In the genomic region with DNA sequence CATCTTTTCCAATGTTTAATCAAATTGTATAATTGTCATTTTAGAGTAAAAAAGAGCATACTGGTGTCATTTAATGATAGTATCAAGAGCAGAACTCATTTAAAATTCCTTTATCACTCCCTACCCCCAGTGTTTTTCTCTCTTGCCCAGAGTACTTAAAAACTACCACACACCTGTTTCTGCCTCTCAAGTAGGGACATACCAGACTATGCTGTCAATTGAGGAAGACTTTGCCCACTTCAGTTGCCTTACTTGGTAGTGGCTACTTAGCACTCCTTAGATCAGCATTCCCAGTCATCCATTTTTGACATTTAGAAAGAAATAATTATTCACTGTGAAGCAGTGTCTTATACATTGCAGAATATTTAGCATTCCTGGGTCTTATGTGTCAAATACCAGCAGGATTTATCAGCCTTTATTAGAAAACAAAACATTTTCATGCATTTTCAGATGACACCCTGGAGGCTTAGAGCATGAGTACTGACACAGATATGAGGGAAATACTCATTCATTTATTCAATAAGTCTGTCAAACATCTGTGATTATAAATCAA, we compare ENCODE assay signal across 15 cellular contexts.
DNase-seq lines count a peak whose midpoint lies in the region; ATAC-seq and TF ChIP-seq lines count a peak whose summit lies in the region.
"Had no signal": no experiment of that assay in that cellular context is flagged by ENCODE, and none has a peak within 500 bp of the region (broad histone marks: within the 10 kb centered on the region; RNA-seq: fewer than 3 reads in every experiment).

No MANE protein-coding gene starts in this region.

- H3K27ac Mint-ChIP-seq in HFFc6 (no peak overlapping the region), mesothelial cell of epicardium (no peak overlapping the region)
- no peak overlapping the region for H3K27ac Mint-ChIP-seq in T-helper 2 cell treated with Interferon-gamma antibody and Interleukin-4, amounts not matched to agents 5 μg/mL and 100 μg/mL, for 36 hours
- H3K27ac Mint-ChIP-seq: CD4-positive, alpha-beta memory T cell had no signal

- TF ChIP-seq CTCF in HFFc6 (IDR thresholded peaks at IDR 0.05) (no peak), RWPE2 (IDR thresholded peaks at IDR 0.05; ENCODE audit: poor library complexity, severe bottlenecking) (no peak), mesothelial cell of epicardium (IDR thresholded peaks at IDR 0.05; ENCODE audit: unreplicated experiment) (no peak)

- no peaks in the 10 kb centered on the region for H3K9me3 ChIP-seq in RWPE2 (ENCODE audit: severe bottlenecking)
- H3K9me3 ChIP-seq: BE2C had no signal

- H3K4me3 Mint-ChIP-seq in HFFc6 (no peak overlapping the region), mesothelial cell of epicardium (no peak overlapping the region)
- H3K4me3 Mint-ChIP-seq in T-helper 2 cell treated with Interferon-gamma antibody and Interleukin-4, amounts not matched to agents 5 μg/mL and 100 μg/mL, for 36 hours, result no peak overlapping the region
- H3K4me3 Mint-ChIP-seq: CD4-positive, alpha-beta memory T cell had no signal

- H3K27ac ChIP-seq in RWPE2 (ENCODE audit: poor library complexity, severe bottlenecking), result no peak overlapping the region

- H3K4me3 ChIP-seq in RWPE2 (ENCODE audit: severe bottlenecking), result no peak overlapping the region
- H3K4me3 ChIP-seq in skeletal muscle cell (ENCODE audit: low read depth, low read length), result no peak overlapping the region

- no peaks in the 10 kb centered on the region for H3K9me3 Mint-ChIP-seq in HFFc6
- no peaks in the 10 kb centered on the region for H3K9me3 Mint-ChIP-seq in T-helper 2 cell treated with Interferon-gamma antibody and Interleukin-4, amounts not matched to agents 5 μg/mL and 100 μg/mL, for 36 hours
- no peaks in the 10 kb centered on the region for H3K9me3 Mint-ChIP-seq in mesothelial cell of epicardium
- H3K9me3 Mint-ChIP-seq: CD4-positive, alpha-beta memory T cell had no signal

- H3K27me3 Mint-ChIP-seq in HFFc6 (ENCODE audit: insufficient read depth) (no peaks in the 10 kb centered on the region; the same call in 1 of the 2 replicates), mesothelial cell of epicardium (ENCODE audit: low read depth) (no peaks in the 10 kb centered on the region)
- H3K27me3 Mint-ChIP-seq in T-helper 2 cell treated with Interferon-gamma antibody and Interleukin-4, amounts not matched to agents 5 μg/mL and 100 μg/mL, for 36 hours (ENCODE audit: low read depth), result peaks cover 10% of the 10 kb centered on the region

- peaks cover 13% of the 10 kb centered on the region for H3K4me1 ChIP-seq in RWPE2 (ENCODE audit: insufficient read depth, poor library complexity, severe bottlenecking)

- ATAC-seq in RWPE2 (ENCODE audit: low read depth) (peak; percentile 17; the same call in 1 of the 3 replicates), GM19455 (IDR thresholded peaks at IDR 0.05; ENCODE audit: unreplicated experiment) (no peak)

- H3K4me1 Mint-ChIP-seq in HFFc6 (ENCODE audit: low read depth) (peaks cover 15% of the 10 kb centered on the region), mesothelial cell of epicardium (peaks cover 19% of the 10 kb centered on the region)
- no peaks in the 10 kb centered on the region for H3K4me1 Mint-ChIP-seq in T-helper 2 cell treated with Interferon-gamma antibody and Interleukin-4, amounts not matched to agents 5 μg/mL and 100 μg/mL, for 36 hours (ENCODE audit: low read depth)
- H3K4me1 Mint-ChIP-seq: CD4-positive, alpha-beta memory T cell had no signal

- no peaks in the 10 kb centered on the region for H3K27me3 ChIP-seq in RWPE2 (ENCODE audit: insufficient read depth, poor library complexity, severe bottlenecking)

- H3K36me3 ChIP-seq in RWPE2 (ENCODE audit: low read depth), result no peaks in the 10 kb centered on the region
- H3K36me3 ChIP-seq: BE2C had no signal

- DNase-seq in HFFc6 (peak; percentile 1), RWPE2 (ENCODE audit: low spot score) (no peak), iris pigment epithelial cell (ENCODE audit: low read depth) (peak; percentile 48), skeletal muscle cell (ENCODE audit: low read depth) (peak; percentile 37), mesothelial cell of epicardium (ENCODE audit: low spot score in 2 of 2, unreplicated experiment in 2 of 2) (no peak)
- no peak for DNase-seq in T-helper 2 cell treated with Interferon-gamma antibody and Interleukin-4, amounts not matched to agents 5 μg/mL and 100 μg/mL, for 36 hours (ENCODE audit: low spot score)
- no peak for DNase-seq in stimulated activated CD4-positive, alpha-beta T cell treated with anti-CD3 and anti-CD28 coated beads, Interleukin-1b, Interleukin-23, amount 100 ng/mL, for 48 hours
- DNase-seq: BE2C; Calu3; CD4-positive, alpha-beta memory T cell; MV-4-11; NCI-H1417; NCI-H2029; NCI-H510A treated with DMSO at 0.1 percent for 48 hours had no signal

- H3K36me3 Mint-ChIP-seq in HFFc6 (ENCODE audit: low read depth) (no peaks in the 10 kb centered on the region), mesothelial cell of epicardium (no peaks in the 10 kb centered on the region)
- no peaks in the 10 kb centered on the region for H3K36me3 Mint-ChIP-seq in T-helper 2 cell treated with Interferon-gamma antibody and Interleukin-4, amounts not matched to agents 5 μg/mL and 100 μg/mL, for 36 hours (ENCODE audit: low read depth)
- H3K36me3 Mint-ChIP-seq: CD4-positive, alpha-beta memory T cell had no signal

Comparison
In these comparisons a context has a peak if more than half of its experiments do, and no peak if none do; other contexts are left out.
1. DNase-seq: peak in HFFc6 (single experiment), iris pigment epithelial cell (single experiment) and skeletal muscle cell (single experiment); none in RWPE2 (single experiment), T-helper 2 cell treated with Interferon-gamma antibody and Interleukin-4, amounts not matched to agents 5 μg/mL and 100 μg/mL, for 36 hours (single experiment), stimulated activated CD4-positive, alpha-beta T cell treated with anti-CD3 and anti-CD28 coated beads, Interleukin-1b, Interleukin-23, amount 100 ng/mL, for 48 hours (single experiment) and mesothelial cell of epicardium (0 of 2).